9 cellular contexts compared by ENCODE assay signal in genomic region chr9:37309136-37309535, GRCh38.
DNase-seq lines count a peak whose midpoint lies in the region; ATAC-seq, FAIRE-seq and TF ChIP-seq lines count a peak whose summit lies in the region.
"Had no signal": no experiment of that assay in that cellular context is flagged by ENCODE, and none has a peak within 500 bp of the region (broad histone marks: within the 10 kb centered on the region; RNA-seq: fewer than 3 reads in every experiment).

No MANE protein-coding gene starts in this region.

- 91 to 95% methylated on average over 3 of the region's 3 CpGs for WGBS in sigmoid colon, 2 donors

- intact Hi-C loops in sigmoid colon (cut with DNase I), result no loop called here

- H3K36me3 ChIP-seq in BLaER1 treated with 17β-estradiol and CSF1 and Interleukin-3, amounts not matched to agents 10 nM and 100 nM, result peaks cover 30 to 100% (median 98%) of the 10 kb centered on the region in 11 experiments; a peak in 21 of 22 replicates
- H3K36me3 ChIP-seq in SU-DHL-6 (ENCODE audit: low read length), result peaks cover 77% of the 10 kb centered on the region
- H3K36me3 ChIP-seq in sigmoid colon, result peaks cover 0 to 23% (median 0%) of the 10 kb centered on the region in 4 donors

- no peaks in the 10 kb centered on the region; a peak in 1 of 22 replicates for H3K9me3 ChIP-seq in BLaER1 treated with 17β-estradiol and CSF1 and Interleukin-3, amounts not matched to agents 10 nM and 100 nM (replicated peaks in 1 of 11)
- H3K9me3 ChIP-seq in SU-DHL-6 (ENCODE audit: insufficient read depth, low read length) (no peaks in the 10 kb centered on the region), sigmoid colon (no peaks in the 10 kb centered on the region)

- no peaks in the 10 kb centered on the region for H4K20me1 ChIP-seq in BLaER1 treated with 17β-estradiol and CSF1 and Interleukin-3, amounts not matched to agents 10 nM and 100 nM
- no peaks in the 10 kb centered on the region for H4K20me1 ChIP-seq in SU-DHL-6 (ENCODE audit: low read depth, low read length)

- H3K27ac ChIP-seq in BLaER1 treated with 17β-estradiol and CSF1 and Interleukin-3, amounts not matched to agents 10 nM and 100 nM, result peak overlapping the region in 8 of 11 experiments; percentile 1 to 69 (median 46); a peak in 13 of 22 replicates
- H3K27ac ChIP-seq in SU-DHL-6 (ENCODE audit: low read depth, low read length), result peak overlapping the region; percentile 62
- H3K27ac ChIP-seq in sigmoid colon, result no peak overlapping the region
- H3K27ac ChIP-seq: RWPE1 had no signal

- no peaks in the 10 kb centered on the region for H3K9me2 ChIP-seq in SU-DHL-6 (replicated peaks; ENCODE audit: insufficient read depth, low read length)

- H3K4me2 ChIP-seq in BLaER1 treated with 17β-estradiol and CSF1 and Interleukin-3, amounts not matched to agents 10 nM and 100 nM, result peak overlapping the region in 2 of 11 experiments; percentile 4 to 5; a peak in 1 of 22 replicates
- no peak overlapping the region for H3K4me2 ChIP-seq in SU-DHL-6 (ENCODE audit: low read depth, low read length, poor library complexity, severe bottlenecking)

- no peak for DNase-seq in GM19239 (ENCODE audit: insufficient read length, low spot score)
- DNase-seq in iris pigment epithelial cell (ENCODE audit: low read depth), result peak; percentile 56
- no peak for DNase-seq in sigmoid colon
- no peak for DNase-seq in activated CD8-positive, alpha-beta memory T cell treated with anti-CD3 and anti-CD28 coated beads, Interleukin-2, amount 50 U/mL, for 48 hours
- no peak for DNase-seq in NCI-H1092 (lab: John Stamatoyannopoulos, UW)

- no peaks in the 10 kb centered on the region for H3K27me3 ChIP-seq in BLaER1 treated with 17β-estradiol and CSF1 and Interleukin-3, amounts not matched to agents 10 nM and 100 nM
- H3K27me3 ChIP-seq in SU-DHL-6 (ENCODE audit: low read length), result no peaks in the 10 kb centered on the region
- H3K27me3 ChIP-seq in sigmoid colon, result no peaks in the 10 kb centered on the region

- peaks cover 3 to 26% (median 12%) of the 10 kb centered on the region in 10 experiments for H3K4me1 ChIP-seq in BLaER1 treated with 17β-estradiol and CSF1 and Interleukin-3, amounts not matched to agents 10 nM and 100 nM
- H3K4me1 ChIP-seq in sigmoid colon, result no peaks in the 10 kb centered on the region

- peak; percentile 21 for FAIRE-seq in GM19239 (lab: Jason Lieb, UNC)

- no peak overlapping the region for H3K4me3 ChIP-seq in BLaER1 treated with 17β-estradiol and CSF1 and Interleukin-3, amounts not matched to agents 10 nM and 100 nM
- H3K4me3 ChIP-seq in SU-DHL-6 (ENCODE audit: insufficient read depth, low read length, poor library complexity, severe bottlenecking), result no peak overlapping the region
- no peak overlapping the region for H3K4me3 ChIP-seq in sigmoid colon

- H3F3A ChIP-seq in SU-DHL-6 (ENCODE audit: insufficient read depth), result peaks cover 44% of the 10 kb centered on the region

- H3K79me2 ChIP-seq in SU-DHL-6 (ENCODE audit: insufficient read depth, low read length), result peaks cover 48% of the 10 kb centered on the region

- no peak overlapping the region for H2AFZ ChIP-seq in SU-DHL-6 (ENCODE audit: low read depth, low read length, severe bottlenecking)

- TF ChIP-seq CTCF in SU-DHL-6 (IDR thresholded peaks at IDR 0.05; ENCODE audit: insufficient read depth, low read length, poor library complexity, severe bottlenecking) (peak; percentile 41), sigmoid colon (IDR thresholded peaks at IDR 0.05) (no peak)

- no peak overlapping the region for H3K9ac ChIP-seq in BLaER1 treated with 17β-estradiol and CSF1 and Interleukin-3, amounts not matched to agents 10 nM and 100 nM
- H3K9ac ChIP-seq in SU-DHL-6 (ENCODE audit: low read length), result no peak overlapping the region

- no peak for TF ChIP-seq EP300 in sigmoid colon (IDR thresholded peaks at IDR 0.05)

- no peak for ATAC-seq in HG02870 (IDR thresholded peaks at IDR 0.05; ENCODE audit: unreplicated experiment)

- no peak for TF ChIP-seq POLR2A in sigmoid colon (IDR thresholded peaks at IDR 0.05)

Comparison
In these comparisons a context has a peak if more than half of its experiments do, and no peak if none do; other contexts are left out.
1. H3K27ac ChIP-seq: peak in BLaER1 treated with 17β-estradiol and CSF1 and Interleukin-3, amounts not matched to agents 10 nM and 100 nM (8 of 11) and SU-DHL-6 (single experiment); none in sigmoid colon (0 of 4).